Comparison of ENCODE assay signal across 17 cellular contexts in the genomic region with DNA sequence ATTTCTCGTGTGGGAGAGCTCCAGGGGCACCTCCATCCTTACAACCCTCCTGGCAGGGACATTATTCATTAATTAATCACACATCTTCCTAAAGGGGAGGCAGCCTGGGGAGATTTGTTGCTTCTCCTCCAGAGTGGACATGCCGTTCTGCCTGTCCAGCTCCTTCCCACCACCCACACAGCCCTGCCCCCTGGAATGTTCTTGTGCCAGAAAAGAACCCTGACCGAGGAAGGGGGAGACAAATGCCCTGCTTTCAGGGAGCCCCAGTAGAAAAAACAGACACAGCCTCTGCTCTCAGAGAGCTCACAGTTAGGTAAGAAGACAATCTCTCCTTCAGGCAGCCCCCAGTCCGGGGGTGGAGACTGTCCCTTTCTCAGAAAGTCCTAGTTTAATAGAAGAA. TPM values are rescaled to one million over a fixed set of nuclear protein-coding genes. Genes with fewer than 3 reads are reported as not detected.
DNase-seq lines count a peak whose midpoint lies in the region; ATAC-seq and TF ChIP-seq lines count a peak whose summit lies in the region.
"Had no signal": no experiment of that assay in that cellular context is flagged by ENCODE, and none has a peak within 500 bp of the region (broad histone marks: within the 10 kb centered on the region; RNA-seq: fewer than 3 reads in every experiment).

No MANE protein-coding gene starts in this region.

- H3K23ac ChIP-seq in IMR-90 (ENCODE audit: low read depth, low read length), result no peak overlapping the region

- H4K8ac ChIP-seq in IMR-90 (ENCODE audit: low read depth in 2 of 2, low read length in 2 of 2), result no peak overlapping the region

- H3K9me3 ChIP-seq in IMR-90 (ENCODE audit: control insufficient read depth, insufficient read depth, low read length), result no peaks in the 10 kb centered on the region
- H3K9me3 ChIP-seq in lower lobe of right lung, result no peaks in the 10 kb centered on the region
- H3K9me3 ChIP-seq: A549; BLaER1 treated with 17β-estradiol and CSF1 and Interleukin-3, amounts not matched to agents 10 nM and 100 nM had no signal

- no peaks in the 10 kb centered on the region for H3K9me1 ChIP-seq in IMR-90 (ENCODE audit: insufficient read depth, low read length)

- CTCF ChIA-PET in IMR-90 (lab: Yijun Ruan, JAX), result interaction anchor here (0.6 to 1.1 kb wide), 2 partner anchors 93 to 179 kb away, joined by 3 read pairs; partner anchors contain the start of gene ACBD4

- dilution Hi-C loops in IMR-90 (cut with HindIII; ENCODE audit: low sequenced_read_pairs, unreplicated experiment), result no loop called here

- POLR2A ChIA-PET in IMR-90 (lab: Charles Lee; ENCODE audit: unreplicated experiment), result no interaction called here

- intact Hi-C loops in IMR-90 (cut with micrococcal nuclease) (no loop called here), lower lobe of right lung (cut with DNase I) (no loop called here)

- H3K36me3 ChIP-seq in IMR-90 (ENCODE audit: control insufficient read depth, insufficient read depth, low read length) (no peaks in the 10 kb centered on the region), lower lobe of right lung (no peaks in the 10 kb centered on the region)
- H3K36me3 ChIP-seq: BLaER1 treated with 17β-estradiol and CSF1 and Interleukin-3, amounts not matched to agents 10 nM and 100 nM had no signal

- in situ Hi-C loops in IMR-90 (cut with MboI; ENCODE audit: low sequenced_read_pairs), result no loop called here

- no peak overlapping the region for H3K56ac ChIP-seq in IMR-90 (ENCODE audit: extremely low read depth, insufficient read depth, low read length)

- H3K4me3 ChIP-seq in IMR-90 (ENCODE audit: insufficient read depth, low read depth, low read length) (no peak overlapping the region), choroid plexus epithelial cell (ENCODE audit: low read depth, low read length) (no peak overlapping the region), lower lobe of right lung (no peak overlapping the region), skeletal muscle cell (ENCODE audit: low read depth, low read length) (no peak overlapping the region)
- H3K4me3 ChIP-seq: A549; BLaER1 treated with 17β-estradiol and CSF1 and Interleukin-3, amounts not matched to agents 10 nM and 100 nM had no signal

- H3K18ac ChIP-seq in IMR-90 (ENCODE audit: low read depth, low read length), result no peak overlapping the region

- H2AFZ ChIP-seq in IMR-90 (replicated peaks; ENCODE audit: low read length, poor library complexity), result peak overlapping the region; percentile 32

- no peak overlapping the region for H3K4ac ChIP-seq in IMR-90 (ENCODE audit: low read depth, low read length)

- H3K14ac ChIP-seq in IMR-90 (replicated peaks; ENCODE audit: low read depth, low read length), result no peak overlapping the region

- no CpG with 5 or more reads among the region's 4 CpGs for WGBS in IMR-90 (ENCODE audit: extremely low coverage in 2 of 2, insufficient read length in 1 of 2), 2 experiments

- H2BK5ac ChIP-seq in IMR-90 (ENCODE audit: low read depth, low read length, poor library complexity, severe bottlenecking), result no peak overlapping the region

- DNase-seq in IMR-90 (no peak), choroid plexus epithelial cell (ENCODE audit: low read depth) (peak; percentile 36), lower lobe of right lung (peak; percentile 2), skeletal muscle cell (ENCODE audit: low read depth) (peak; percentile 43), GF-D8 (lab: John Stamatoyannopoulos, UW) (no peak), SKM-1 treated with dmso at 0.1 percent for 144 hours (lab: John Stamatoyannopoulos, UW; ENCODE audit: unreplicated experiment) (no peak), occipital lobe (lab: John Stamatoyannopoulos, UW) (no peak), GM03348 (ENCODE audit: low spot score) (no peak)
- DNase-seq: H9, NCI-H1105 treated with DMSO at 0.1 percent for 48 hours, NCI-H1694 treated with DMSO at 0.1 percent for 48 hours, NCI-H345, NCI-H526 treated with DMSO at 0.1 percent for 48 hours, SIG-M5 had no signal

- ATAC-seq in IMR-90 (ENCODE audit: low read depth) (no peak), lower lobe of right lung (no peak)
- ATAC-seq: A549 had no signal

- no peak overlapping the region for H4K5ac ChIP-seq in IMR-90 (ENCODE audit: low read depth, low read length)

- no peak overlapping the region for H3K9ac ChIP-seq in IMR-90 (ENCODE audit: low read depth, low read length)
- H3K9ac ChIP-seq: BLaER1 treated with 17β-estradiol and CSF1 and Interleukin-3, amounts not matched to agents 10 nM and 100 nM had no signal

- no peaks in the 10 kb centered on the region; the same call in 1 of the 2 replicates for H3K4me1 ChIP-seq in IMR-90 (ENCODE audit: control insufficient read depth, insufficient read depth, low read length)
- peaks cover 15% of the 10 kb centered on the region for H3K4me1 ChIP-seq in lower lobe of right lung

- H2AK5ac ChIP-seq in IMR-90 (ENCODE audit: low read depth, low read length), result no peak overlapping the region

- H2BK120ac ChIP-seq in IMR-90 (ENCODE audit: low read depth, low read length), result no peak overlapping the region

- H3K27ac ChIP-seq in IMR-90 (ENCODE audit: insufficient read depth, low read length) (no peak overlapping the region), lower lobe of right lung (no peak overlapping the region)
- H3K27ac ChIP-seq: A549; BLaER1 treated with 17β-estradiol and CSF1 and Interleukin-3, amounts not matched to agents 10 nM and 100 nM had no signal

- H4K91ac ChIP-seq in IMR-90 (ENCODE audit: insufficient read depth, low read depth, low read length), result no peak overlapping the region

- TF ChIP-seq POLR2A in IMR-90 (IDR thresholded peaks at IDR 0.05; ENCODE audit: low read depth, low read length), result no peak

- H2AK9ac ChIP-seq in IMR-90 (replicated peaks; ENCODE audit: low read depth, low read length, poor library complexity), result no peak overlapping the region

- peaks cover 15% of the 10 kb centered on the region; the same call in 1 of the 2 replicates for H3K27me3 ChIP-seq in IMR-90 (ENCODE audit: control insufficient read depth, insufficient read depth, low read length)
- peaks cover 41% of the 10 kb centered on the region for H3K27me3 ChIP-seq in lower lobe of right lung (ENCODE audit: low read depth)

- H3K4me2 ChIP-seq in IMR-90 (ENCODE audit: low read depth, low read length), result no peak overlapping the region
- H3K4me2 ChIP-seq: A549; BLaER1 treated with 17β-estradiol and CSF1 and Interleukin-3, amounts not matched to agents 10 nM and 100 nM had no signal

- TF ChIP-seq CTCF in IMR-90 (conservative IDR thresholded peaks at IDR 0.05; ENCODE audit: low read depth, low read length), result no peak
- no peak for TF ChIP-seq CTCF in choroid plexus epithelial cell (conservative IDR thresholded peaks at IDR 0.05; ENCODE audit: low read depth, low read length)
- no peak for TF ChIP-seq CTCF in lower lobe of right lung (IDR thresholded peaks at IDR 0.05)

- no peak overlapping the region for H2BK20ac ChIP-seq in IMR-90 (ENCODE audit: low read depth, low read length)

- TF ChIP-seq RAD21 in IMR-90 (IDR thresholded peaks at IDR 0.05; ENCODE audit: low read length), result no peak

- H2BK15ac ChIP-seq in IMR-90 (ENCODE audit: low read depth, low read length), result no peak overlapping the region

- BruUV-seq in IMR-90 (replicated peaks; lab: Mats Ljungman, UMichigan), result no TSS peak

- no peaks in the 10 kb centered on the region for H3K79me1 ChIP-seq in IMR-90 (ENCODE audit: low read depth in 1 of 2, low read length in 2 of 2)

- H4K20me1 ChIP-seq in IMR-90 (ENCODE audit: insufficient read depth, low read length), result no peaks in the 10 kb centered on the region

TF ChIP-seq in IMR-90, 13 proteins besides CTCF, POLR2A, EP300 and RAD21 (continues in another document):
- TF ChIP-seq RFX5 (IDR thresholded peaks at IDR 0.05; ENCODE audit: low read depth, low read length) (no peak), MAZ (IDR thresholded peaks at IDR 0.05; ENCODE audit: borderline replicate concordance, low read depth, low read length) (no peak), CEBPB (IDR thresholded peaks at IDR 0.05; ENCODE audit: low read depth, low read length) (no peak), BHLHE40 (IDR thresholded peaks at IDR 0.05; ENCODE audit: low read depth, low read length) (no peak), NFE2L2 (IDR thresholded peaks at IDR 0.05; ENCODE audit: low read depth, low read length) (no peak), MAFK (IDR thresholded peaks at IDR 0.05; ENCODE audit: low read depth, low read length) (no peak), SMC3 (IDR thresholded peaks at IDR 0.05; ENCODE audit: low read depth, low read length) (no peak), RCOR1 (IDR thresholded peaks at IDR 0.05; ENCODE audit: insufficient replicate concordance, low read length) (no peak), FOS (IDR thresholded peaks at IDR 0.05; ENCODE audit: low read depth, low read length) (no peak)

RNA-seq across cellular contexts. Expression of gene KIF18B, which starts 8.5 kb away (rescaled TPM):
- total RNA-seq in IMR-90 (2012; rRNA removed) (1.3 and 2.5 TPM in 2 replicates), lower lobe of right lung (0.89 TPM), occipital lobe (0.16 TPM)
- 16.0 and 17.4 TPM in 2 replicates for polyA plus RNA-seq in IMR-90 (2012; rRNA removed)
- polyA plus RNA-seq in IMR-90 (2012; cell fraction: cytosol; rRNA removed), result 7.6 and 7.8 TPM in 2 replicates
- polyA plus RNA-seq in IMR-90 (2012; cell fraction: nucleus; rRNA removed; ENCODE audit: low replicate concordance), result 23.3 and 68.0 TPM in 2 replicates
- polyA plus RNA-seq: IgD-negative memory B cell had no signal

RNA-seq across cellular contexts. Expression of gene C1QL1, which starts 12.0 kb away (rescaled TPM):
- total RNA-seq in IMR-90 (2012; rRNA removed), result 0.18 and 0.28 TPM in 2 replicates
- 0.84 and 1.5 TPM in 2 replicates for polyA plus RNA-seq in IMR-90 (2012; rRNA removed)
- polyA plus RNA-seq in IMR-90 (2012; cell fraction: cytosol; rRNA removed), result 1.6 and 4.1 TPM in 2 replicates
- 0.71 and 1.2 TPM in 2 replicates for polyA plus RNA-seq in IMR-90 (2012; cell fraction: nucleus; rRNA removed; ENCODE audit: low replicate concordance)
- not detected for total RNA-seq in lower lobe of right lung
- 4.1 TPM for total RNA-seq in occipital lobe
- polyA plus RNA-seq: IgD-negative memory B cell had no signal

RNA-seq across cellular contexts. Expression of gene GFAP, which starts 40.8 kb away (rescaled TPM):
- total RNA-seq in IMR-90 (2012; rRNA removed) (0.18 TPM in 1 of 2 replicates, not detected in the other), lower lobe of right lung (not detected), occipital lobe (708 TPM)
- polyA plus RNA-seq in IMR-90 (2012; rRNA removed), result 0.19 and 0.40 TPM in 2 replicates
- polyA plus RNA-seq in IMR-90 (2012; cell fraction: cytosol; rRNA removed), result 0.02 and 0.13 TPM in 2 replicates
- 0.05 and 0.18 TPM in 2 replicates for polyA plus RNA-seq in IMR-90 (2012; cell fraction: nucleus; rRNA removed; ENCODE audit: low replicate concordance)

RNA-seq across cellular contexts. Expression of gene EFTUD2, which starts 56.8 kb away (rescaled TPM):
- total RNA-seq in IMR-90 (2012; rRNA removed) (126 and 178 TPM in 2 replicates), lower lobe of right lung (108 TPM), occipital lobe (88.9 TPM)
- polyA plus RNA-seq in IMR-90 (2012; rRNA removed), result 72.5 and 74.8 TPM in 2 replicates
- polyA plus RNA-seq in IMR-90 (2012; cell fraction: cytosol; rRNA removed), result 44.7 and 106 TPM in 2 replicates
- polyA plus RNA-seq in IMR-90 (2012; cell fraction: nucleus; rRNA removed; ENCODE audit: low replicate concordance), result 70.1 and 74.1 TPM in 2 replicates

Comparison
In these comparisons a context has a peak if more than half of its experiments do, and no peak if none do; other contexts are left out.
1. DNase-seq: peak in choroid plexus epithelial cell (single experiment), lower lobe of right lung (single experiment) and skeletal muscle cell (single experiment); none in IMR-90 (single experiment), GF-D8 (single experiment), SKM-1 treated with dmso at 0.1 percent for 144 hours (single experiment), occipital lobe (single experiment) and GM03348 (single experiment).
2. RNA of gene GFAP, which starts 40.8 kb away (total RNA-seq): 708 TPM in occipital lobe (single experiment); not detected in lower lobe of right lung (single experiment) and 0.18 TPM in IMR-90; every median in the first group is over 100 times any median in the second.